ENCODE assay signal across 14 cellular contexts in the genomic region with DNA sequence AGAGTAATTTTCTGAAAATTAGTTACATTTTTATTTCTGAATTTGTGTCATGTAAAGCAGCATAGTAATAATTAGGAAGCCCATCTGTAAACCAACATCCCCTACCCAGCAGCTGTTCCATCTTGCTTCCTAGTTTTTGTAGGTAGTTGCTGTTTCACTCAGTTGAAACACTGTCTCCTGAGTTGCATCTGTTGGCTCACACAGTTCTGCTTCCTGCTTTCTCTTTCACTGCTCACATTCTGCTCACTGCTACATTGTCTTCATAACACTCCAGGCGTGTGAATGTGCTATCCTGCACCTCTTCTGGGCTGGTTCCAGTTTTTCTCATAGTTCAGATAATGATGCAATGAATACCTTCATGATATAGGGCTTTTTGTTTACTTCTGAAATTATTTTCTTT.
A peak's percentile ranks its signal among the peaks of the same experiment; 100 is the strongest.
DNase-seq lines count a peak whose midpoint lies in the region; ATAC-seq and TF ChIP-seq lines count a peak whose summit lies in the region.
"Had no signal": no experiment of that assay in that cellular context is flagged by ENCODE, and none has a peak within 500 bp of the region (broad histone marks: within the 10 kb centered on the region; RNA-seq: fewer than 3 reads in every experiment).

No MANE protein-coding gene starts in this region.

- H3K27ac ChIP-seq in spleen: no peak overlapping the region

- intact Hi-C loops in CD14-positive monocyte (cut with micrococcal nuclease): no loop called here
- intact Hi-C loops in spleen (cut with DNase I; ENCODE audit: low total_unique reads): no loop called here

- H3K9me3 Mint-ChIP-seq in CD14-positive monocyte: peaks cover 1 to 10% (median 2%) of the 10 kb centered on the region in 7 donors
- H3K9me3 Mint-ChIP-seq: activated naive CD8-positive, alpha-beta T cell treated with anti-CD3 and anti-CD28 coated beads, Interleukin-2, amount 10 ng/mL, durations not matched to agents 7 days and 5 days had no signal

- peaks cover 30% of the 10 kb centered on the region for H3K4me1 Mint-ChIP-seq in CD14-positive monocyte

- no peak overlapping the region for H3K4me3 ChIP-seq in spleen
- H3K4me3 ChIP-seq: mucosa of descending colon had no signal

- peak; percentile 96 for ATAC-seq in GM19043 (IDR thresholded peaks at IDR 0.05; ENCODE audit: low read depth, unreplicated experiment)
- peak; percentile 91 for ATAC-seq in HG02610 (IDR thresholded peaks at IDR 0.05; ENCODE audit: unreplicated experiment)
- ATAC-seq in HG03432 (IDR thresholded peaks at IDR 0.05; ENCODE audit: unreplicated experiment): peak; percentile 94
- ATAC-seq: mucosa of descending colon; stimulated activated naive CD8-positive, alpha-beta T cell treated with anti-CD3 and anti-CD28 coated beads, Interleukin-15, Interleukin-2, amounts not matched to agents 100 U/mL and 50 U/mL, for 24 hours had no signal

- TF ChIP-seq CTCF in CD14-positive monocyte (IDR thresholded peaks at IDR 0.05) (no peak), spleen (IDR thresholded peaks at IDR 0.05 in 8 of 11, conservative IDR thresholded peaks at IDR 0.05 in 3 of 11) (no peak)

- peaks cover 0 to 5% (median 0%) of the 10 kb centered on the region in 8 donors for H3K9me3 ChIP-seq in spleen
- H3K9me3 ChIP-seq: mucosa of descending colon had no signal

- TF ChIP-seq POLR2A in spleen (IDR thresholded peaks at IDR 0.05): no peak

- H3K36me3 Mint-ChIP-seq in CD14-positive monocyte: peaks cover 0 to 2% of the 10 kb centered on the region in 2 donors
- H3K36me3 Mint-ChIP-seq: activated naive CD8-positive, alpha-beta T cell treated with anti-CD3 and anti-CD28 coated beads, Interleukin-2, amount 10 ng/mL, durations not matched to agents 7 days and 5 days had no signal

- DNase-seq in CD14-positive monocyte (ENCODE audit: low spot score) (no peak), NCI-H146 treated with DMSO at 0.1 percent for 48 hours (lab: John Stamatoyannopoulos, UW; ENCODE audit: unreplicated experiment) (no peak), spleen (no peak), cerebellar cortex (ENCODE audit: low spot score) (no peak), HCEC 1CT (no peak)
- DNase-seq: ACHN; activated naive CD8-positive, alpha-beta T cell treated with anti-CD3 and anti-CD28 coated beads, Interleukin-2, amount 10 ng/mL, durations not matched to agents 7 days and 5 days; effector memory CD4-positive, alpha-beta T cell; hypothalamus; mucosa of descending colon; stimulated activated naive CD8-positive, alpha-beta T cell treated with anti-CD3 and anti-CD28 coated beads, Interleukin-15, Interleukin-2, amounts not matched to agents 100 U/mL and 50 U/mL, for 24 hours had no signal

- 0 to 35% (median 17%) methylated on average over 1 of the region's 1 CpG for WGBS in spleen, 5 donors

- no peak overlapping the region for H3K4me3 Mint-ChIP-seq in CD14-positive monocyte
- H3K4me3 Mint-ChIP-seq: activated naive CD8-positive, alpha-beta T cell treated with anti-CD3 and anti-CD28 coated beads, Interleukin-2, amount 10 ng/mL, durations not matched to agents 7 days and 5 days had no signal

- H3K4me1 ChIP-seq in spleen: no peaks in the 10 kb centered on the region

- H3K27me3 ChIP-seq in spleen (replicated peaks in 1 of 7): no peaks in the 10 kb centered on the region

- H3K27me3 Mint-ChIP-seq in CD14-positive monocyte (ENCODE audit: low read depth in 3 of 3): peaks cover 0 to 2% (median 1%) of the 10 kb centered on the region in 3 donors
- H3K27me3 Mint-ChIP-seq: activated naive CD8-positive, alpha-beta T cell treated with anti-CD3 and anti-CD28 coated beads, Interleukin-2, amount 10 ng/mL, durations not matched to agents 7 days and 5 days had no signal

- H3K36me3 ChIP-seq in spleen: no peaks in the 10 kb centered on the region

- peak overlapping the region in 6 of 7 donors; percentile 1 to 69 (median 28) for H3K27ac Mint-ChIP-seq in CD14-positive monocyte
- H3K27ac Mint-ChIP-seq: activated naive CD8-positive, alpha-beta T cell treated with anti-CD3 and anti-CD28 coated beads, Interleukin-2, amount 10 ng/mL, durations not matched to agents 7 days and 5 days had no signal
